In the genomic region with DNA sequence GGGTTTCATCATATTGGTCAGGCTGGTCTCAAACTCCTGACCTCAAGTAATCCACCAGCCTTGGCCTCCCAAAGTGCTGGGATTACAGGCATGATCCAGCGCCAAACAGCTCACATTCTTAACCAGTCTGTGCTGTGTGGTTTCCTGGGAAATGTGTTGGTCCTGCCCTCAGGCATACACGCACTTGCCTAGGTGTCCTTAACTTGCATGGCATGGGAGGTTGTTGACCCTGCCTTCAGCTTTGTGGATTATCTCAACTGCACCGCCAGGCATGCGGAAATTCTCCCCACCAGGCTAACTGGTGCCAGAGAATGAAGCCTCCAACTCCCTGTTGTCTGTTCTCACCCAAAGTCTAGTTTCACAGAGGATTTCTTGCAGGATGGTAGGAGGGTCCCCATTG, we compare ENCODE assay signal across 17 cellular contexts.
DNase-seq lines count a peak whose midpoint lies in the region; ATAC-seq and TF ChIP-seq lines count a peak whose summit lies in the region.
"Had no signal": no experiment of that assay in that cellular context is flagged by ENCODE, and none has a peak within 500 bp of the region (broad histone marks: within the 10 kb centered on the region; RNA-seq: fewer than 3 reads in every experiment).

No MANE protein-coding gene starts in this region.

- H3K36me3 ChIP-seq in right atrium auricular region (no peaks in the 10 kb centered on the region), mesendoderm (ENCODE audit: control insufficient read depth, insufficient read depth, low read length) (no peaks in the 10 kb centered on the region)
- H3K36me3 ChIP-seq: BLaER1 treated with 17β-estradiol and CSF1 and Interleukin-3, amounts not matched to agents 10 nM and 100 nM had no signal

- no peak overlapping the region for H3K4ac ChIP-seq in mesendoderm (ENCODE audit: low read depth, low read length)

- H3K36me3 Mint-ChIP-seq in T-helper 2 cell treated with Interferon-gamma antibody and Interleukin-4, amounts not matched to agents 5 μg/mL and 100 μg/mL, for 36 hours (ENCODE audit: low read depth), result no peaks in the 10 kb centered on the region

- H3K27me3 ChIP-seq in right atrium auricular region (no peaks in the 10 kb centered on the region), mesendoderm (ENCODE audit: insufficient read depth, low read length, poor library complexity) (no peaks in the 10 kb centered on the region)
- H3K27me3 ChIP-seq: BLaER1 treated with 17β-estradiol and CSF1 and Interleukin-3, amounts not matched to agents 10 nM and 100 nM had no signal

- H3K23ac ChIP-seq in mesendoderm (ENCODE audit: low read length), result no peak overlapping the region

- H3K4me1 ChIP-seq in right atrium auricular region (no peaks in the 10 kb centered on the region), mesendoderm (ENCODE audit: control insufficient read depth, low read depth, low read length) (no peaks in the 10 kb centered on the region)
- H3K4me1 ChIP-seq: A549; BLaER1 treated with 17β-estradiol and CSF1 and Interleukin-3, amounts not matched to agents 10 nM and 100 nM; Caco-2 had no signal

- no peaks in the 10 kb centered on the region for H3K9me3 ChIP-seq in right atrium auricular region
- H3K9me3 ChIP-seq: A549; BLaER1 treated with 17β-estradiol and CSF1 and Interleukin-3, amounts not matched to agents 10 nM and 100 nM; Caco-2 had no signal

- no CpG with 5 or more reads among the region's 4 CpGs for WGBS in mesendoderm (ENCODE audit: extremely low coverage, insufficient coverage, low lambda C conversion rate)

- no peak for TF ChIP-seq CTCF in right atrium auricular region (IDR thresholded peaks at IDR 0.05)

- no peaks in the 10 kb centered on the region for H3K79me1 ChIP-seq in mesendoderm (ENCODE audit: low read length)

- ATAC-seq in left cardiac atrium, result peak; percentile 56 to 67
- no peak for ATAC-seq in GM18873 (IDR thresholded peaks at IDR 0.05; ENCODE audit: low FRiP score, unreplicated experiment)
- ATAC-seq: A549; CD8-positive, alpha-beta T cell had no signal

- no peak overlapping the region for H2BK120ac ChIP-seq in mesendoderm (ENCODE audit: low read depth, low read length)

- H3K27me3 Mint-ChIP-seq in T-helper 2 cell treated with Interferon-gamma antibody and Interleukin-4, amounts not matched to agents 5 μg/mL and 100 μg/mL, for 36 hours (ENCODE audit: low read depth), result no peaks in the 10 kb centered on the region
- H3K27me3 Mint-ChIP-seq: B cell; CD4-positive, alpha-beta T cell had no signal

- H3K27ac Mint-ChIP-seq in T-helper 2 cell treated with Interferon-gamma antibody and Interleukin-4, amounts not matched to agents 5 μg/mL and 100 μg/mL, for 36 hours, result no peak overlapping the region
- H3K27ac Mint-ChIP-seq: B cell; CD4-positive, alpha-beta T cell; CD8-positive, alpha-beta T cell had no signal

- H3K9me3 Mint-ChIP-seq in T-helper 2 cell treated with Interferon-gamma antibody and Interleukin-4, amounts not matched to agents 5 μg/mL and 100 μg/mL, for 36 hours, result no peaks in the 10 kb centered on the region
- H3K9me3 Mint-ChIP-seq: CD4-positive, alpha-beta T cell; CD8-positive, alpha-beta T cell had no signal

- peak overlapping the region; percentile 27 for H3K56ac ChIP-seq in mesendoderm (ENCODE audit: low read length)

- intact Hi-C loops in left cardiac atrium (cut with DNase I), result loop anchor here in 1 of 2 donors (5.0 kb wide), 1 partner anchor 45 kb away; no protein-coding TSS in a partner anchor

- DNase-seq in left cardiac atrium (no peak), right atrium auricular region (ENCODE audit: low spot score) (no peak), mesendoderm (no peak)
- DNase-seq in T-helper 2 cell treated with Interferon-gamma antibody and Interleukin-4, amounts not matched to agents 5 μg/mL and 100 μg/mL, for 36 hours (ENCODE audit: low spot score), result no peak
- DNase-seq: AML-193; Caco-2; Calu3; CD4-positive, alpha-beta T cell; CD8-positive, alpha-beta T cell; DMS79 treated with DMSO at 0.1 percent for 48 hours; GF-D8 had no signal

- no peak overlapping the region for H2BK15ac ChIP-seq in mesendoderm (replicated peaks; ENCODE audit: low read depth)

- no peaks in the 10 kb centered on the region for H3K79me2 ChIP-seq in mesendoderm (ENCODE audit: control insufficient read depth, insufficient read depth, low read length)

- H3K4me3 ChIP-seq in right atrium auricular region, result no peak overlapping the region
- no peak overlapping the region for H3K4me3 ChIP-seq in mesendoderm (ENCODE audit: low read length)
- H3K4me3 ChIP-seq: A549; BLaER1 treated with 17β-estradiol and CSF1 and Interleukin-3, amounts not matched to agents 10 nM and 100 nM had no signal

- no peak overlapping the region for H3K4me3 Mint-ChIP-seq in T-helper 2 cell treated with Interferon-gamma antibody and Interleukin-4, amounts not matched to agents 5 μg/mL and 100 μg/mL, for 36 hours
- H3K4me3 Mint-ChIP-seq: B cell; CD4-positive, alpha-beta T cell; CD8-positive, alpha-beta T cell had no signal

- H2BK5ac ChIP-seq in mesendoderm (ENCODE audit: low read length), result peak overlapping the region; percentile 43

- no peak overlapping the region for H3K4me2 ChIP-seq in mesendoderm (ENCODE audit: low read length)
- H3K4me2 ChIP-seq: A549; BLaER1 treated with 17β-estradiol and CSF1 and Interleukin-3, amounts not matched to agents 10 nM and 100 nM had no signal

- H3K9ac ChIP-seq in mesendoderm (ENCODE audit: low read length), result no peak overlapping the region
- H3K9ac ChIP-seq: BLaER1 treated with 17β-estradiol and CSF1 and Interleukin-3, amounts not matched to agents 10 nM and 100 nM had no signal

- no peak overlapping the region for H4K8ac ChIP-seq in mesendoderm (ENCODE audit: low read depth, low read length)

- H2AK5ac ChIP-seq in mesendoderm (ENCODE audit: low read length), result no peak overlapping the region

- H3K27ac ChIP-seq in right atrium auricular region (peak overlapping the region in 1 of 2 donors; percentile 49), mesendoderm (ENCODE audit: low read depth, low read length) (no peak overlapping the region)
- H3K27ac ChIP-seq: 22Rv1; A549; BLaER1 treated with 17β-estradiol and CSF1 and Interleukin-3, amounts not matched to agents 10 nM and 100 nM; C4-2B had no signal

- no peak overlapping the region for H3K18ac ChIP-seq in mesendoderm (ENCODE audit: low read length)

- H3K4me1 Mint-ChIP-seq in T-helper 2 cell treated with Interferon-gamma antibody and Interleukin-4, amounts not matched to agents 5 μg/mL and 100 μg/mL, for 36 hours (ENCODE audit: low read depth), result no peaks in the 10 kb centered on the region
- H3K4me1 Mint-ChIP-seq: B cell had no signal

- H4K5ac ChIP-seq in mesendoderm (ENCODE audit: low read length), result no peak overlapping the region
